ENCODE assay signal across 8 cellular contexts in genomic region chr11:65334696-65335295, GRCh38. TPM values are rescaled to one million over a fixed set of nuclear protein-coding genes. Genes with fewer than 3 reads are reported as not detected.
DNase-seq lines count a peak whose midpoint lies in the region; ATAC-seq lines count a peak whose summit lies in the region.

No MANE protein-coding gene starts in this region.

- no peaks in the 10 kb centered on the region for H3K27me3 Mint-ChIP-seq in T-helper 1 cell treated with Interleukin-12 subunit alpha and Interleukin-12 subunit beta and Interleukin-4 antibody, amounts not matched to agents 30 μg/mL and 1 μg/mL, for 36 hours (ENCODE audit: low read depth)
- H3K27me3 Mint-ChIP-seq in activated CD8-positive, alpha-beta T cell treated with anti-CD3 and anti-CD28 coated beads, Interleukin-2, amount 10 ng/mL, durations not matched to agents 7 days and 5 days (ENCODE audit: low read depth), result no peaks in the 10 kb centered on the region
- H3K27me3 Mint-ChIP-seq in immature natural killer cell (ENCODE audit: low read depth in 3 of 3), result peaks cover 0 to 7% (median 4%) of the 10 kb centered on the region in 3 donors

- peak overlapping the region; percentile 61 for H3K27ac ChIP-seq in subcutaneous abdominal adipose tissue (ENCODE audit: low read depth, low read length)

- H3K27me3 ChIP-seq in subcutaneous abdominal adipose tissue (ENCODE audit: control insufficient read depth in 5 of 5, insufficient read depth in 4 of 5, low read length in 5 of 5), result no peaks in the 10 kb centered on the region

- peaks cover 5 to 23% (median 19%) of the 10 kb centered on the region in 5 donors for H3K4me1 ChIP-seq in subcutaneous abdominal adipose tissue (ENCODE audit: control insufficient read depth in 5 of 5, insufficient read depth in 5 of 5, low read length in 5 of 5)

- peak overlapping the region; percentile 70 for H3K27ac Mint-ChIP-seq in T-helper 1 cell treated with Interleukin-12 subunit alpha and Interleukin-12 subunit beta and Interleukin-4 antibody, amounts not matched to agents 30 μg/mL and 1 μg/mL, for 36 hours
- H3K27ac Mint-ChIP-seq in activated CD8-positive, alpha-beta T cell treated with anti-CD3 and anti-CD28 coated beads, Interleukin-2, amount 10 ng/mL, durations not matched to agents 7 days and 5 days, result peak overlapping the region; percentile 84
- peak overlapping the region; percentile 71 to 91 (median 90) for H3K27ac Mint-ChIP-seq in immature natural killer cell

- no peak for DNase-seq in T-helper 1 cell
- DNase-seq in activated CD8-positive, alpha-beta T cell treated with anti-CD3 and anti-CD28 coated beads, Interleukin-2, amount 10 ng/mL, durations not matched to agents 7 days and 5 days, result no peak
- DNase-seq in immature natural killer cell, result no peak
- DNase-seq in HPDE6-E6E7 (ENCODE audit: extremely low spot score), result no peak
- DNase-seq in hypothalamus (lab: John Stamatoyannopoulos, UW), result no peak

- peaks cover 0 to 10% (median 4%) of the 10 kb centered on the region in 5 donors for H3K36me3 ChIP-seq in subcutaneous abdominal adipose tissue (ENCODE audit: control insufficient read depth in 5 of 5, insufficient read depth in 5 of 5, low read length in 5 of 5)

- peak overlapping the region; percentile 85 to 95 (median 94) for H3K4me3 ChIP-seq in subcutaneous abdominal adipose tissue (ENCODE audit: low read depth in 1 of 5, low read length in 5 of 5)

- peaks cover 10% of the 10 kb centered on the region for H3K36me3 Mint-ChIP-seq in T-helper 1 cell treated with Interleukin-12 subunit alpha and Interleukin-12 subunit beta and Interleukin-4 antibody, amounts not matched to agents 30 μg/mL and 1 μg/mL, for 36 hours (ENCODE audit: low read depth)
- H3K36me3 Mint-ChIP-seq in activated CD8-positive, alpha-beta T cell treated with anti-CD3 and anti-CD28 coated beads, Interleukin-2, amount 10 ng/mL, durations not matched to agents 7 days and 5 days (ENCODE audit: low read depth), result peaks cover 23% of the 10 kb centered on the region
- H3K36me3 Mint-ChIP-seq in immature natural killer cell, result peaks cover 0 to 5% (median 3%) of the 10 kb centered on the region in 3 donors

- CTCF ChIA-PET in activated CD8-positive, alpha-beta T cell treated with anti-CD3 and anti-CD28 coated beads, Interleukin-2, amount 10 ng/mL, durations not matched to agents 7 days and 5 days (lab: Charles Lee), result interaction anchor here (0.7 to 9.5 kb wide), 12 partner anchors 8 to 199 kb away, joined by 3 to 215 read pairs (median 3); partner anchors contain the start of genes CAPN1, CDC42EP2 and POLA2

- H3K9me3 Mint-ChIP-seq in T-helper 1 cell treated with Interleukin-12 subunit alpha and Interleukin-12 subunit beta and Interleukin-4 antibody, amounts not matched to agents 30 μg/mL and 1 μg/mL, for 36 hours, result no peaks in the 10 kb centered on the region
- H3K9me3 Mint-ChIP-seq in activated CD8-positive, alpha-beta T cell treated with anti-CD3 and anti-CD28 coated beads, Interleukin-2, amount 10 ng/mL, durations not matched to agents 7 days and 5 days (ENCODE audit: insufficient read depth), result no peaks in the 10 kb centered on the region
- no peaks in the 10 kb centered on the region for H3K9me3 Mint-ChIP-seq in immature natural killer cell

- peak overlapping the region; percentile 73 to 89 (median 84) for H3K9ac ChIP-seq in subcutaneous abdominal adipose tissue (ENCODE audit: low read length in 5 of 5)

- no peak for ATAC-seq in activated CD8-positive, alpha-beta T cell treated with anti-CD3 and anti-CD28 coated beads, Interleukin-2, amount 10 ng/mL, durations not matched to agents 7 days and 5 days
- ATAC-seq in HG03565 (IDR thresholded peaks at IDR 0.05; ENCODE audit: unreplicated experiment), result no peak

- H3K4me1 Mint-ChIP-seq in T-helper 1 cell treated with Interleukin-12 subunit alpha and Interleukin-12 subunit beta and Interleukin-4 antibody, amounts not matched to agents 30 μg/mL and 1 μg/mL, for 36 hours (ENCODE audit: low read depth), result peaks cover 24% of the 10 kb centered on the region
- H3K4me1 Mint-ChIP-seq in activated CD8-positive, alpha-beta T cell treated with anti-CD3 and anti-CD28 coated beads, Interleukin-2, amount 10 ng/mL, durations not matched to agents 7 days and 5 days (ENCODE audit: low read depth), result peaks cover 38% of the 10 kb centered on the region
- peaks cover 37 to 45% of the 10 kb centered on the region in 2 donors for H3K4me1 Mint-ChIP-seq in immature natural killer cell

- POLR2A ChIA-PET in activated CD8-positive, alpha-beta T cell treated with anti-CD3 and anti-CD28 coated beads, Interleukin-2, amount 10 ng/mL, durations not matched to agents 7 days and 5 days (lab: Charles Lee), result interaction anchor here (0.6 to 1.8 kb wide), 7 partner anchors 9 to 167 kb away, joined by 3 to 5 read pairs (median 3); partner anchors contain the start of gene POLA2

- H3K9me3 ChIP-seq in subcutaneous abdominal adipose tissue (ENCODE audit: control insufficient read depth in 5 of 5, low read length in 5 of 5), result no peaks in the 10 kb centered on the region

- H3K4me3 Mint-ChIP-seq in T-helper 1 cell treated with Interleukin-12 subunit alpha and Interleukin-12 subunit beta and Interleukin-4 antibody, amounts not matched to agents 30 μg/mL and 1 μg/mL, for 36 hours, result peak overlapping the region; percentile 84
- H3K4me3 Mint-ChIP-seq in activated CD8-positive, alpha-beta T cell treated with anti-CD3 and anti-CD28 coated beads, Interleukin-2, amount 10 ng/mL, durations not matched to agents 7 days and 5 days, result peak overlapping the region; percentile 85
- H3K4me3 Mint-ChIP-seq in immature natural killer cell, result peak overlapping the region; percentile 87 to 98 (median 93)

RNA-seq across cellular contexts. Expression of gene DPF2, which starts 1.1 kb away (rescaled TPM):
- total RNA-seq in activated CD8-positive, alpha-beta T cell treated with anti-CD3 and anti-CD28 coated beads, Interleukin-2, amount 10 ng/mL, durations not matched to agents 7 days and 5 days, result 10 to 100 TPM; 56.3 to 56.9 TPM
- polyA plus RNA-seq in immature natural killer cell, result 10 to 100 TPM; 44.9 to 63.5 (median 53.9) TPM

RNA-seq across cellular contexts. Expression of gene TIGD3, which starts 19.8 kb away (rescaled TPM):
- 1 to 10 TPM; 1.1 to 1.4 TPM for total RNA-seq in activated CD8-positive, alpha-beta T cell treated with anti-CD3 and anti-CD28 coated beads, Interleukin-2, amount 10 ng/mL, durations not matched to agents 7 days and 5 days
- polyA plus RNA-seq in immature natural killer cell, result 1 to 10 TPM in 1 of 3 donors, under 1 TPM in 2; 0.90 to 1.2 (median 0.90) TPM

RNA-seq across cellular contexts. Expression of gene CDC42EP2, which starts 20.1 kb away (rescaled TPM):
- 1 to 10 TPM in 1 of 2 experiments, under 1 TPM in 1; 0.29 to 1.2 TPM for total RNA-seq in activated CD8-positive, alpha-beta T cell treated with anti-CD3 and anti-CD28 coated beads, Interleukin-2, amount 10 ng/mL, durations not matched to agents 7 days and 5 days
- not detected for polyA plus RNA-seq in immature natural killer cell

RNA-seq across cellular contexts. Expression of gene SLC25A45, which starts 47.6 kb away (rescaled TPM):
- total RNA-seq in activated CD8-positive, alpha-beta T cell treated with anti-CD3 and anti-CD28 coated beads, Interleukin-2, amount 10 ng/mL, durations not matched to agents 7 days and 5 days, result 10 to 100 TPM; 24.5 to 28.2 TPM
- polyA plus RNA-seq in immature natural killer cell, result 10 to 100 TPM in 2 of 3 donors, 1 to 10 TPM in 1; 4.5 to 16.0 (median 10.3) TPM

RNA-seq across cellular contexts. Expression of gene FRMD8, which starts 51.6 kb away (rescaled TPM):
- 10 to 100 TPM; 51.0 to 54.7 TPM for total RNA-seq in activated CD8-positive, alpha-beta T cell treated with anti-CD3 and anti-CD28 coated beads, Interleukin-2, amount 10 ng/mL, durations not matched to agents 7 days and 5 days
- polyA plus RNA-seq in immature natural killer cell, result 10 to 100 TPM; 62.8 to 73.5 (median 63.4) TPM
